20 cellular contexts compared by ENCODE assay signal in the genomic region with DNA sequence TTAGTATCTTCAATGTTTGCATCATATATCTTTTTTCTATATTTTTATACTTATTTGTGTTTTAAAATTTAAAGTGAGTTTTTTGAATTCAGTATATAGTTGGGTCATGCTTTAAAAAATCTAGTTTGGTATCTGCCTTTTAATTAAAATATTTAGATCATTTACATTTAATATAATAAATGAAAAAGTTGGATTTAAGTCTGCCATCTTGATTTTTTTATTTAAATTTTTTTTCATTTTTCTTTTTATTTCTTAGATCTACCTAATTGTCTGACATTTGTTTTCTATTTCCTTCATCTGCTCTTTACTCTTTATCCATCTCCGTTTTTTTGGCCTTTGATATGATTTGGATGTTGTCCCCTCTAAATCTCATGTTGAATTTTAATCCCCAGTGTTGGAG. TPM values are rescaled to one million over a fixed set of nuclear protein-coding genes. Genes with fewer than 3 reads are reported as not detected.
DNase-seq lines count a peak whose midpoint lies in the region; ATAC-seq, FAIRE-seq and TF ChIP-seq lines count a peak whose summit lies in the region.
"Had no signal": no experiment of that assay in that cellular context is flagged by ENCODE, and none has a peak within 500 bp of the region (broad histone marks: within the 10 kb centered on the region; RNA-seq: fewer than 3 reads in every experiment).

No MANE protein-coding gene starts in this region.

- intact Hi-C loops in pancreas (cut with DNase I): no loop called here

- no peak for DNase-seq in pancreas
- no peak for DNase-seq in COR-L47 (lab: John Stamatoyannopoulos, UW)
- DNase-seq: 8988T; Calu3; CD4-positive, alpha-beta T cell; CD8-positive, alpha-beta memory T cell; DND-41; GDM1; GOT3; HFFc6 had no signal

- no peaks in the 10 kb centered on the region for H3K27me3 ChIP-seq in BLaER1
- H3K27me3 ChIP-seq in pancreas: no peaks in the 10 kb centered on the region
- H3K27me3 ChIP-seq: BLaER1 treated with 17β-estradiol and CSF1 and Interleukin-3, amounts not matched to agents 10 nM and 100 nM had no signal

- FAIRE-seq in TTC549 (lab: Jason Lieb, UNC) (peak; percentile 48), endometrium (lab: Jason Lieb, UNC) (peak; percentile 41), pancreas (lab: Jason Lieb, UNC) (peak; percentile 73)
- FAIRE-seq: GM12878, GM18507, H54 had no signal

- no peaks in the 10 kb centered on the region for H4K20me1 ChIP-seq in BLaER1
- H4K20me1 ChIP-seq: BLaER1 treated with 17β-estradiol and CSF1 and Interleukin-3, amounts not matched to agents 10 nM and 100 nM had no signal

- ATAC-seq in pancreas: no peak
- ATAC-seq in esophagus mucosa: no peak
- ATAC-seq in HG03442 (IDR thresholded peaks at IDR 0.05; ENCODE audit: unreplicated experiment): no peak
- ATAC-seq: GM12878 had no signal

- H3K9ac ChIP-seq in BLaER1: no peak overlapping the region
- H3K9ac ChIP-seq: BLaER1 treated with 17β-estradiol and CSF1 and Interleukin-3, amounts not matched to agents 10 nM and 100 nM had no signal

- H3K4me1 ChIP-seq in BLaER1 (no peaks in the 10 kb centered on the region), pancreas (no peaks in the 10 kb centered on the region)
- H3K4me1 ChIP-seq: BLaER1 treated with 17β-estradiol and CSF1 and Interleukin-3, amounts not matched to agents 10 nM and 100 nM; HAP-1 had no signal

- WGBS in pancreas, 2 donors: 45 to 61% methylated on average over 1 of the region's 1 CpG

- no peaks in the 10 kb centered on the region for H3K36me3 ChIP-seq in BLaER1
- H3K36me3 ChIP-seq in pancreas: no peaks in the 10 kb centered on the region
- H3K36me3 ChIP-seq: HAP-1 had no signal

- peak overlapping the region; percentile 22; the same call in 1 of the 2 replicates for H3K4me3 ChIP-seq in BLaER1
- no peak overlapping the region for H3K4me3 ChIP-seq in pancreas
- H3K4me3 ChIP-seq: GM12878, HAP-1 had no signal

- no peak overlapping the region for H3K27ac ChIP-seq in BLaER1
- H3K27ac ChIP-seq in pancreas: no peak overlapping the region
- H3K27ac ChIP-seq: BLaER1 treated with 17β-estradiol and CSF1 and Interleukin-3, amounts not matched to agents 10 nM and 100 nM had no signal

- no peak for TF ChIP-seq CTCF in pancreas (IDR thresholded peaks at IDR 0.05)

- H3K4me2 ChIP-seq in BLaER1: no peak overlapping the region
- H3K4me2 ChIP-seq: BLaER1 treated with 17β-estradiol and CSF1 and Interleukin-3, amounts not matched to agents 10 nM and 100 nM had no signal

- H3K9me3 ChIP-seq in BLaER1 (peaks cover 36% of the 10 kb centered on the region), pancreas (no peaks in the 10 kb centered on the region)

RNA-seq across cellular contexts. Expression of a gene that starts 50.0 kb away (rescaled TPM):
- total RNA-seq in pancreas (10 to 100 TPM in 5 of 6 donors, 1 to 10 TPM in 1; 8.8 to 16.1 (median 10.7) TPM), esophagus mucosa (42.2 TPM)
- 1 to 10 TPM; 7.0 to 7.1 TPM for polyA plus RNA-seq in pancreas
